Comparison of ENCODE assay signal across 17 cellular contexts in the genomic region with DNA sequence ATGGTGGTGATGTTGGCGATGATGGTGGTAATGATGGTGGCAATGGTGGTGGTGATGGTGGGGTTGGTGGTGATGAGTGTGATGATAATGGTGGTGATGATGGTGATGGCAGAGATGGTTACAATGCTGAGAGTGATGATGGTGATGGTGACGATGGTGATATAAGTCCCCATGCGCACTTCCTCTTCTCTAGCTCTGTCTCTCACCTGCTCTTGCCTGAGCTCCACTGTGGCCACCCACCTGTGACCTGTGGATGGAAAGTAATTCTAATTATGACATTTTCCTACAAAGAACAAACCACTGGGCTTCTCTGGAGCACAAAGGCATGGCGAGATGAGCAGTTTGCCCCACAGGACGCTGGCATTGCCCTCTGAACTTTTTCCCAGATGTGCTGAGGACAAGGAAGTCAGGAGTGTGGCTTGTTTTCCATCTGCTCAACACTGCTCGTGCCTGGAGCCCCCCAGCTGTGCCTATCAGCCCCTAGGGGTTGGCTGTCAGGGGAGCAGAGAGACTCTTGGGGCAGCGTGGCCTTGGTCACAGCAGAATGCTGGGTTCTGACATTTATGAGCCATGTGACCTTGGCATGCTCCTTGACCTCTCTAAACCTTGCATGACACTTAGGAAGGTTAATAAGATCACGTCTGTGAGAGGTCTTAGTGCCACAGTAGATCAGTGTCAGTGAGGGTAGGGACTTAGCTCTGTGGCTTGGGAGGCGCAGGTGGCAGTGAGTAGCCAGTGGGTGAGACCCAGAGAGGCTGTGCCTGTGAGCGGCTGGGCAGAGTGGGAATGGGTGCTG.
"Had no signal": no experiment of that assay in that cellular context is flagged by ENCODE, and none has a peak within 500 bp of the region (broad histone marks: within the 10 kb centered on the region; RNA-seq: fewer than 3 reads in every experiment).

No MANE protein-coding gene starts in this region.

- H3K27ac Mint-ChIP-seq: activated CD4-positive, alpha-beta memory T cell treated with anti-CD3 and anti-CD28 coated beads, Interleukin-2, amount 10 ng/mL, durations not matched to agents 7 days and 5 days; activated T-cell treated with anti-CD3 and anti-CD28 coated beads, Interleukin-2, amount 50 U/mL, for 24 hours; activated T-helper 2 cell treated with anti-CD3 and anti-CD28 coated beads, Interferon-gamma antibody, Interleukin-2, Interleukin-4, amounts not matched to agents 10 μg/mL and 5 μg/mL and 100 μg/mL, durations not matched to agents 14 hours and 24 hours and 36 hours; T-helper 2 cell treated with Interferon-gamma antibody and Interleukin-4, amounts not matched to agents 5 μg/mL and 100 μg/mL, for 36 hours had no signal

- H3K27me3 Mint-ChIP-seq: activated CD4-positive, alpha-beta memory T cell treated with anti-CD3 and anti-CD28 coated beads, Interleukin-2, amount 10 ng/mL, durations not matched to agents 7 days and 5 days; activated T-cell treated with anti-CD3 and anti-CD28 coated beads, Interleukin-2, amount 50 U/mL, for 24 hours had no signal

- H3K4me1 ChIP-seq: prostate gland had no signal

- H3K9me3 Mint-ChIP-seq: nephron had no signal

- ATAC-seq: left cardiac atrium, upper lobe of right lung had no signal

- H3K4me3 ChIP-seq: esophagus squamous epithelium, prostate gland, right atrium auricular region, thoracic aorta, upper lobe of right lung had no signal

- DNase-seq: activated CD4-positive, alpha-beta memory T cell treated with anti-CD3 and anti-CD28 coated beads, Interleukin-2, amount 10 ng/mL, durations not matched to agents 7 days and 5 days; activated CD4-positive, alpha-beta T cell treated with anti-CD3 and anti-CD28 coated beads for 4 hours; activated naive CD4-positive, alpha-beta T cell treated with Interleukin-2 at 50 U/mL for 16 hours; activated T-cell treated with anti-CD3 and anti-CD28 coated beads, Interleukin-2, amount 50 U/mL, for 24 hours; cerebellar nuclear complex; effector CD4-positive, alpha-beta T cell; esophagus squamous epithelium; left cardiac atrium; mesendoderm; stimulated activated CD4-positive, alpha-beta T cell treated with anti-CD3 and anti-CD28 coated beads, Interleukin-2, amount 100 ng/mL, for 24 hours; upper lobe of right lung had no signal

- H3K4me3 Mint-ChIP-seq: activated CD4-positive, alpha-beta memory T cell treated with anti-CD3 and anti-CD28 coated beads, Interleukin-2, amount 10 ng/mL, durations not matched to agents 7 days and 5 days; activated T-cell treated with anti-CD3 and anti-CD28 coated beads, Interleukin-2, amount 50 U/mL, for 24 hours; nephron; T-helper 2 cell treated with Interferon-gamma antibody and Interleukin-4, amounts not matched to agents 5 μg/mL and 100 μg/mL, for 36 hours had no signal

- H3K27ac ChIP-seq: esophagus squamous epithelium, prostate gland, right atrium auricular region, thoracic aorta, upper lobe of right lung had no signal

- H3K36me3 ChIP-seq: esophagus squamous epithelium, prostate gland, right atrium auricular region, thoracic aorta, upper lobe of right lung had no signal

- H3K9me3 ChIP-seq: esophagus squamous epithelium, prostate gland, right atrium auricular region, thoracic aorta, upper lobe of right lung had no signal

- H3K27me3 ChIP-seq: esophagus squamous epithelium, right atrium auricular region, upper lobe of right lung had no signal
